1 cellular context compared by ENCODE assay signal in the genomic region with DNA sequence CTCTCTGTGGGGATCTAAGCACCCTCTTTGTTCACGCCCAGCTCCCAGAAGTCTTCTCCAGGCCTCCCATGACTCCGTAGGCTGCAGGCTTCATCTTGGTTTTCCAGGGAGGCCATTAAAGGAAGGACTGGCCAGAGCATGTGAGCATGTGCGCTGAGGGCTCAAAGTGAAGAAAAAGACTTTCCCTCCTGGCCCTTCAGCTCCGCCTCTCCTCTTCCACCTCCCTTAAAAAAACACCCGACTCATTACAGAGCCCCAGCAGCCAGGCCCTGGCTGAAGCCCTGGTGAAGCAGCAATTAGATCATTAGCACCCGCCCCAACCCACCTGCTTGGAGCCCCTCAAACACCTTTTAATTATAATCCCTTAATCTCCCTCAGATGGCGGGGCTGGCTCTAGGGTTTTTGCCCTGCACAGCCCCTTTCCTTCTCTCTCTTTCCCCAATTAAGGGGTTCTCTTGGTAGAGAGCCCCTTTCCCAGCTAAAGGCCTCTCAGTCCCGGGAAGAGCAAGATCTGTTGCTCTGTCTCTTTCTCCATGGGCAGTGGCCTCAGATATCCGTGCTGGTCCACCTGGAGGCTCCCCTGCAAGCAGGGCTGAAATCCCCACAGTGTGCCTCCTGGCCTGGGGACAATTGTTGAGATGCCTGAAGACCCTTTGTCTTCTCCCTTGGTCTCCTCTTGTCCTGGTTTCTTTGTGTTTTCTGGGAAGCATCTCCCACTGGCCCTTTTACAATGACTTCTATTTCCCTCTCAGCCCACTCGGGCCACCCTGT.
TF ChIP-seq lines count a peak whose summit lies in the region.

No MANE protein-coding gene starts in this region.

TF ChIP-seq in WTC11, 78 proteins besides CTCF, POLR2A, EP300 and RAD21 (continued from another document):
- TF ChIP-seq, protein P1, sequence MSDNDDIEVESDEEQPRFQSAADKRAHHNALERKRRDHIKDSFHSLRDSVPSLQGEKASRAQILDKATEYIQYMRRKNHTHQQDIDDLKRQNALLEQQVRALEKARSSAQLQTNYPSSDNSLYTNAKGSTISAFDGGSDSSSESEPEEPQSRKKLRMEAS (CRISPR knock-in tag; IDR thresholded peaks at IDR 0.05): peak; percentile 60; the same call in 1 of the 2 replicates
- TF ChIP-seq GTF2I (CRISPR knock-in tag; conservative IDR thresholded peaks at IDR 0.05): no peak
- TF ChIP-seq GRHL2 (CRISPR knock-in tag; IDR thresholded peaks at IDR 0.05; ENCODE audit: insufficient replicate concordance, severe bottlenecking): no peak
